In the genomic region with DNA sequence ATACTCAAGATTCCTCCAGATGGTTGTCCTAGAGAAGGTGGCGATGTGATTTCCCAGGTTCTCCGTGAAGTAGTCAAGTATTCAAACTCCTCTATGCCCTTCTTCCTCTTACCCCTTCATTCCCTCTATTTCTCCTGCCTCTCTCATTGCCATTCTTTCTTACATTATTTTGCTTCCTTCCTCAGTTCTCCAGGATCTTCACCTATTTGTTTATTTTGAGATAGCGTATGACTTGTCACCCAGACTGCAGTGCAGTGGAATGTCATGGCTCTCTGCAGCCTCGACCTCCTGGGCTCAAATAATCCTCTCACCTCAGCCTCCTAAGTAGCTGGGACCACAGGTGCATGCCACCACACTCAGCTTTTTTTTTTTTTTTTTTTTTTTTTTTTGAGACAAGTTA, we compare ENCODE assay signal across 23 cellular contexts. TPM values are rescaled to one million over a fixed set of nuclear protein-coding genes. Genes with fewer than 3 reads are reported as not detected.
DNase-seq lines count a peak whose midpoint lies in the region; ATAC-seq and TF ChIP-seq lines count a peak whose summit lies in the region.
"Had no signal": no experiment of that assay in that cellular context is flagged by ENCODE, and none has a peak within 500 bp of the region (broad histone marks: within the 10 kb centered on the region; RNA-seq: fewer than 3 reads in every experiment).

No MANE protein-coding gene starts in this region.

- DNase-seq in activated naive CD8-positive, alpha-beta T cell treated with anti-CD3 and anti-CD28 coated beads for 36 hours: no peak
- DNase-seq in progenitor cell of endocrine pancreas (ENCODE audit: low spot score, unreplicated experiment) (no peak), right cardiac atrium (no peak), amygdala (lab: John Stamatoyannopoulos, UW) (no peak)
- DNase-seq: activated CD8-positive, alpha-beta T cell treated with anti-CD3 and anti-CD28 coated beads, Interleukin-2, amount 10 ng/mL, durations not matched to agents 7 days and 5 days; activated effector memory CD4-positive, alpha-beta T cell treated with anti-CD3 and anti-CD28 coated beads, Interleukin-2, amount 50 U/mL, for 16 hours; activated T-cell treated with anti-CD3 and anti-CD28 coated beads for 4 hours; Calu3; DMS79 treated with DMSO at 0.1 percent for 48 hours; GF-D8; NCI-H1092; NCI-H187; NCI-H2171 treated with DMSO at 0.1 percent for 48 hours; NCI-H510A treated with DMSO at 0.1 percent for 48 hours; sigmoid colon; stimulated activated CD4-positive, alpha-beta T cell treated with anti-CD3 and anti-CD28 coated beads, Interleukin-4, amount 100 ng/mL, for 24 hours; upper lobe of left lung had no signal

- H3K9me3 ChIP-seq in right cardiac atrium (ENCODE audit: control insufficient read depth, low read length): no peaks in the 10 kb centered on the region
- H3K9me3 ChIP-seq: sigmoid colon, upper lobe of left lung had no signal

- no peaks in the 10 kb centered on the region for H3K4me1 ChIP-seq in right cardiac atrium (ENCODE audit: control insufficient read depth, insufficient read depth, low read length)

- no peak overlapping the region for H3K4me3 ChIP-seq in right cardiac atrium (ENCODE audit: low read length)

- H3K36me3 Mint-ChIP-seq in activated naive CD8-positive, alpha-beta T cell: peaks cover 2% of the 10 kb centered on the region
- H3K36me3 Mint-ChIP-seq in activated naive CD8-positive, alpha-beta T cell treated with anti-CD3 and anti-CD28 coated beads for 36 hours: peaks cover 4% of the 10 kb centered on the region
- peaks cover 7% of the 10 kb centered on the region for H3K36me3 Mint-ChIP-seq in activated T-helper 17 cell treated with anti-CD3 and anti-CD28 coated beads, Interleukin-2, amount 50 U/mL, for 72 hours (ENCODE audit: low read depth)
- no peaks in the 10 kb centered on the region for H3K36me3 Mint-ChIP-seq in progenitor cell of endocrine pancreas (ENCODE audit: insufficient read depth)
- H3K36me3 Mint-ChIP-seq: stimulated activated memory B cell treated with anti-CD40 and anti-IgM and Interleukin-4, amounts not matched to agents 10 μg/mL and 1 μg/mL and 100 μg/mL, for 72 hours had no signal

- WGBS in right cardiac atrium: 89% methylated on average over 4 of the region's 4 CpGs

- H3K27me3 ChIP-seq in right cardiac atrium (ENCODE audit: control insufficient read depth, insufficient read depth): no peaks in the 10 kb centered on the region

- H3K27me3 Mint-ChIP-seq in activated naive CD8-positive, alpha-beta T cell: peaks cover 9% of the 10 kb centered on the region
- H3K27me3 Mint-ChIP-seq in activated naive CD8-positive, alpha-beta T cell treated with anti-CD3 and anti-CD28 coated beads for 36 hours: peaks cover 47% of the 10 kb centered on the region
- H3K27me3 Mint-ChIP-seq in activated T-helper 17 cell treated with anti-CD3 and anti-CD28 coated beads, Interleukin-2, amount 50 U/mL, for 72 hours: peaks cover 6% of the 10 kb centered on the region
- H3K27me3 Mint-ChIP-seq in progenitor cell of endocrine pancreas: peaks cover 40% of the 10 kb centered on the region

- no peak for ATAC-seq in activated T-helper 17 cell treated with anti-CD3 and anti-CD28 coated beads, Interleukin-2, amount 50 U/mL, for 72 hours (replicated peaks)
- no peak for ATAC-seq in right cardiac atrium
- ATAC-seq: activated CD8-positive, alpha-beta T cell treated with anti-CD3 and anti-CD28 coated beads, Interleukin-2, amount 10 ng/mL, durations not matched to agents 7 days and 5 days; stimulated activated memory B cell treated with anti-CD40 and anti-IgM and Interleukin-4, amounts not matched to agents 10 μg/mL and 1 μg/mL and 100 μg/mL, for 72 hours had no signal

- intact Hi-C loops in right cardiac atrium (cut with DNase I): no loop called here

- no peak overlapping the region for H3K27ac Mint-ChIP-seq in activated naive CD8-positive, alpha-beta T cell
- no peak overlapping the region for H3K27ac Mint-ChIP-seq in activated naive CD8-positive, alpha-beta T cell treated with anti-CD3 and anti-CD28 coated beads for 36 hours
- H3K27ac Mint-ChIP-seq in activated T-helper 17 cell treated with anti-CD3 and anti-CD28 coated beads, Interleukin-2, amount 50 U/mL, for 72 hours: no peak overlapping the region
- H3K27ac Mint-ChIP-seq in progenitor cell of endocrine pancreas: no peak overlapping the region
- H3K27ac Mint-ChIP-seq: activated CD8-positive, alpha-beta T cell treated with anti-CD3 and anti-CD28 coated beads, Interleukin-2, amount 10 ng/mL, durations not matched to agents 7 days and 5 days had no signal

- no peaks in the 10 kb centered on the region for H3K9me3 Mint-ChIP-seq in activated naive CD8-positive, alpha-beta T cell (ENCODE audit: low read depth)
- H3K9me3 Mint-ChIP-seq in activated naive CD8-positive, alpha-beta T cell treated with anti-CD3 and anti-CD28 coated beads for 36 hours: no peaks in the 10 kb centered on the region
- no peaks in the 10 kb centered on the region for H3K9me3 Mint-ChIP-seq in activated T-helper 17 cell treated with anti-CD3 and anti-CD28 coated beads, Interleukin-2, amount 50 U/mL, for 72 hours
- H3K9me3 Mint-ChIP-seq in progenitor cell of endocrine pancreas (ENCODE audit: low read depth): no peaks in the 10 kb centered on the region
- H3K9me3 Mint-ChIP-seq: nephron; stimulated activated memory B cell treated with anti-CD40 and anti-IgM and Interleukin-4, amounts not matched to agents 10 μg/mL and 1 μg/mL and 100 μg/mL, for 72 hours had no signal

- peak overlapping the region; percentile 53 for H3K4me3 Mint-ChIP-seq in activated naive CD8-positive, alpha-beta T cell
- no peak overlapping the region for H3K4me3 Mint-ChIP-seq in activated naive CD8-positive, alpha-beta T cell treated with anti-CD3 and anti-CD28 coated beads for 36 hours
- peak overlapping the region; percentile 88 for H3K4me3 Mint-ChIP-seq in activated T-helper 17 cell treated with anti-CD3 and anti-CD28 coated beads, Interleukin-2, amount 50 U/mL, for 72 hours
- H3K4me3 Mint-ChIP-seq in progenitor cell of endocrine pancreas (ENCODE audit: low read depth): peak overlapping the region; percentile 50

- no peak for TF ChIP-seq CTCF in progenitor cell of endocrine pancreas (IDR thresholded peaks at IDR 0.05; ENCODE audit: unreplicated experiment)

- H3K27ac ChIP-seq in right cardiac atrium (ENCODE audit: low read length): no peak overlapping the region
- H3K27ac ChIP-seq: sigmoid colon, upper lobe of left lung had no signal

- H3K4me1 Mint-ChIP-seq in activated naive CD8-positive, alpha-beta T cell (ENCODE audit: low read depth): peaks cover 29% of the 10 kb centered on the region
- H3K4me1 Mint-ChIP-seq in activated naive CD8-positive, alpha-beta T cell treated with anti-CD3 and anti-CD28 coated beads for 36 hours: peaks cover 29% of the 10 kb centered on the region
- H3K4me1 Mint-ChIP-seq in activated T-helper 17 cell treated with anti-CD3 and anti-CD28 coated beads, Interleukin-2, amount 50 U/mL, for 72 hours: peaks cover 29% of the 10 kb centered on the region
- H3K4me1 Mint-ChIP-seq in progenitor cell of endocrine pancreas (ENCODE audit: low read depth): peaks cover 9% of the 10 kb centered on the region

RNA-seq across cellular contexts. Expression of a gene that starts 1.8 kb away (rescaled TPM):
- total RNA-seq in activated naive CD8-positive, alpha-beta T cell treated with anti-CD3 and anti-CD28 coated beads for 36 hours: 1 to 10 TPM; 1.3 to 1.6 TPM
- total RNA-seq in activated T-helper 17 cell treated with anti-CD3 and anti-CD28 coated beads, Interleukin-2, amount 50 U/mL, for 72 hours: 1 to 10 TPM; 3.5 to 5.5 TPM
- total RNA-seq in progenitor cell of endocrine pancreas (0.89 and 1.0 TPM in 2 replicates), right cardiac atrium (1 to 10 TPM in 2 of 4 donors, under 1 TPM in 2; 0.36 to 1.4 (median 0.94) TPM)
- polyA plus RNA-seq in right cardiac atrium: 1.6 TPM

RNA-seq across cellular contexts. Expression of a gene that starts 21.7 kb away (rescaled TPM):
- total RNA-seq in activated naive CD8-positive, alpha-beta T cell treated with anti-CD3 and anti-CD28 coated beads for 36 hours: under 1 TPM in 1 of 2 experiments, not detected in 1; 0.16 TPM
- total RNA-seq in activated T-helper 17 cell treated with anti-CD3 and anti-CD28 coated beads, Interleukin-2, amount 50 U/mL, for 72 hours: 1 to 10 TPM; 1.9 to 2.8 TPM
- total RNA-seq in progenitor cell of endocrine pancreas (0.55 and 1.2 TPM in 2 replicates), right cardiac atrium (1 to 10 TPM in 3 of 4 donors, under 1 TPM in 1; 0.95 to 1.5 (median 1.2) TPM)
- polyA plus RNA-seq in right cardiac atrium: 1.6 TPM
- total RNA-seq: frontal cortex, lung microvascular endothelial cell had no signal

RNA-seq across cellular contexts. Expression of a gene that starts 52.2 kb away (rescaled TPM):
- total RNA-seq in activated naive CD8-positive, alpha-beta T cell treated with anti-CD3 and anti-CD28 coated beads for 36 hours: 10 to 100 TPM; 57.3 to 61.1 TPM
- 10 to 100 TPM; 51.2 to 70.0 TPM for total RNA-seq in activated T-helper 17 cell treated with anti-CD3 and anti-CD28 coated beads, Interleukin-2, amount 50 U/mL, for 72 hours
- total RNA-seq in progenitor cell of endocrine pancreas (63.8 and 69.4 TPM in 2 replicates), right cardiac atrium (10 to 100 TPM; 19.2 to 25.3 (median 19.8) TPM)
- 10.1 TPM for polyA plus RNA-seq in right cardiac atrium
